In genomic region chr3:177193275-177193674, GRCh38 we compare ENCODE assay signal across 8 cellular contexts. TPM values are rescaled to one million over a fixed set of nuclear protein-coding genes. Genes with fewer than 3 reads are reported as not detected.
DNase-seq lines count a peak whose midpoint lies in the region; ATAC-seq and TF ChIP-seq lines count a peak whose summit lies in the region.
"Not testable (repeated sequence)": the region's sequence is repeated elsewhere in the genome, so short reads cannot be mapped to it uniquely, and the experiment has no call there.

No MANE protein-coding gene starts in this region.

- not testable (repeated sequence) for H3K27ac ChIP-seq in CD4-positive, alpha-beta memory T cell (ENCODE audit: low read depth, low read length)

- DNase-seq in CD4-positive, alpha-beta memory T cell; LNCaP clone FGC (ENCODE audit: low read depth); T-cell; astrocyte of the spinal cord (ENCODE audit: low read depth, low spot score): not testable (repeated sequence)
- peak; percentile 48 for DNase-seq in activated CD8-positive, alpha-beta memory T cell treated with anti-CD3 and anti-CD28 coated beads, Interleukin-2, amount 50 U/mL, for 48 hours
- peak; percentile 21 for DNase-seq in Right ventricle myocardium inferior (ENCODE audit: missing footprints)

- TF ChIP-seq CTCF in LNCaP clone FGC (IDR thresholded peaks at IDR 0.05; ENCODE audit: control insufficient read depth, extremely low read depth, insufficient read depth); astrocyte of the spinal cord (IDR thresholded peaks at IDR 0.05; ENCODE audit: low read depth, low read length); nephron (IDR thresholded peaks at IDR 0.05; ENCODE audit: unreplicated experiment in 3 of 3): not testable (repeated sequence)

- peaks cover 7 to 33% of the 10 kb centered on the region in 2 donors for H3K36me3 Mint-ChIP-seq in CD4-positive, alpha-beta memory T cell
- H3K36me3 Mint-ChIP-seq in T-cell (peaks cover 12% of the 10 kb centered on the region), nephron (ENCODE audit: low read depth) (peaks cover 24% of the 10 kb centered on the region)
- peaks cover 37% of the 10 kb centered on the region for H3K36me3 Mint-ChIP-seq in stimulated activated naive CD8-positive, alpha-beta T cell treated with anti-CD3 and anti-CD28 coated beads, Interleukin-15, Interleukin-2, amounts not matched to agents 100 ng/mL and 50 ng/mL, for 24 hours (ENCODE audit: low read depth)

- H3K4me1 Mint-ChIP-seq in CD4-positive, alpha-beta memory T cell: peaks cover 40 to 75% (median 54%) of the 10 kb centered on the region in 4 donors
- H3K4me1 Mint-ChIP-seq in T-cell: peaks cover 61 to 66% (median 66%) of the 10 kb centered on the region in 3 donors
- peaks cover 41% of the 10 kb centered on the region for H3K4me1 Mint-ChIP-seq in nephron
- H3K4me1 Mint-ChIP-seq in stimulated activated naive CD8-positive, alpha-beta T cell treated with anti-CD3 and anti-CD28 coated beads, Interleukin-15, Interleukin-2, amounts not matched to agents 100 ng/mL and 50 ng/mL, for 24 hours (ENCODE audit: low read depth): peaks cover 58% of the 10 kb centered on the region

- H3K27me3 ChIP-seq in CD4-positive, alpha-beta memory T cell (ENCODE audit: insufficient read depth, low read length): not testable (repeated sequence)

- H3K4me1 ChIP-seq in CD4-positive, alpha-beta memory T cell (ENCODE audit: insufficient read depth, low read length): peaks cover 64% of the 10 kb centered on the region

- POLR2A ChIA-PET in CD4-positive, alpha-beta memory T cell (lab: Charles Lee; ENCODE audit: partially characterized antibody): interaction anchor here (1.0 to 12.4 kb wide), 4 partner anchors 8 to 166 kb away, joined by 4 to 529 read pairs (median 4); no protein-coding TSS in a partner anchor
- POLR2A ChIA-PET in T-cell (lab: Charles Lee): not testable (repeated sequence)

- not testable (repeated sequence) for H3K36me3 ChIP-seq in CD4-positive, alpha-beta memory T cell (ENCODE audit: insufficient read depth, low read length)

- peak overlapping the region in 6 of 7 donors; percentile 15 to 99 (median 80) for H3K27ac Mint-ChIP-seq in CD4-positive, alpha-beta memory T cell
- H3K27ac Mint-ChIP-seq in T-cell (peak overlapping the region; percentile 96 to 98), nephron (peak overlapping the region; percentile 96 to 100 (median 100))
- peak overlapping the region; percentile 68 for H3K27ac Mint-ChIP-seq in stimulated activated naive CD8-positive, alpha-beta T cell treated with anti-CD3 and anti-CD28 coated beads, Interleukin-15, Interleukin-2, amounts not matched to agents 100 ng/mL and 50 ng/mL, for 24 hours

- CTCF ChIA-PET in CD4-positive, alpha-beta memory T cell (lab: Charles Lee; ENCODE audit: partially characterized antibody): interaction anchor here (1.2 to 3.8 kb wide), 3 partner anchors 9 to 142 kb away, joined by 3 to 28 read pairs (median 6); no protein-coding TSS in a partner anchor
- CTCF ChIA-PET in T-cell (lab: Charles Lee): interaction anchor here (0.8 to 1.4 kb wide), 3 partner anchors 167 to 168 kb away, joined by 3 to 4 read pairs (median 4); no protein-coding TSS in a partner anchor

- not testable (repeated sequence) for H3K27me3 Mint-ChIP-seq in CD4-positive, alpha-beta memory T cell; T-cell; nephron (ENCODE audit: low read depth); stimulated activated naive CD8-positive, alpha-beta T cell treated with anti-CD3 and anti-CD28 coated beads, Interleukin-15, Interleukin-2, amounts not matched to agents 100 ng/mL and 50 ng/mL, for 24 hours

- H3K4me3 ChIP-seq in CD4-positive, alpha-beta memory T cell (ENCODE audit: low read length in 2 of 2): not testable (repeated sequence)
- peak overlapping the region; percentile 93; the same call in 1 of the 2 replicates for H3K4me3 ChIP-seq in LNCaP clone FGC (ENCODE audit: low read depth, low read length)
- peak overlapping the region; percentile 86 for H3K4me3 ChIP-seq in astrocyte of the spinal cord (ENCODE audit: low read depth, low read length)

- intact Hi-C loops in CD4-positive, alpha-beta memory T cell (cut with micrococcal nuclease): loop anchor here (10.0 kb wide), 1 partner anchor 1192 kb away; no protein-coding TSS in a partner anchor
- intact Hi-C loops in Right ventricle myocardium inferior (cut with DNase I): loop anchor here (10.0 kb wide), 4 partner anchors 238 to 1192 kb away; no protein-coding TSS in a partner anchor

- not testable (repeated sequence) for H3K9me3 Mint-ChIP-seq in CD4-positive, alpha-beta memory T cell; T-cell; nephron; stimulated activated naive CD8-positive, alpha-beta T cell treated with anti-CD3 and anti-CD28 coated beads, Interleukin-15, Interleukin-2, amounts not matched to agents 100 ng/mL and 50 ng/mL, for 24 hours

- not testable (repeated sequence) for H3K9me3 ChIP-seq in CD4-positive, alpha-beta memory T cell (ENCODE audit: control insufficient read depth in 1 of 2, low read length in 2 of 2)

- H3K4me3 Mint-ChIP-seq in CD4-positive, alpha-beta memory T cell: peak overlapping the region in 7 of 8 donors; percentile 91 to 99 (median 98)
- H3K4me3 Mint-ChIP-seq in T-cell: peak overlapping the region; percentile 97
- peak overlapping the region; percentile 99 to 100 (median 99) for H3K4me3 Mint-ChIP-seq in nephron
- H3K4me3 Mint-ChIP-seq in stimulated activated naive CD8-positive, alpha-beta T cell treated with anti-CD3 and anti-CD28 coated beads, Interleukin-15, Interleukin-2, amounts not matched to agents 100 ng/mL and 50 ng/mL, for 24 hours: peak overlapping the region; percentile 97

- in situ Hi-C loops in astrocyte of the spinal cord (cut with HindIII; ENCODE audit: low sequenced_read_pairs): not testable (repeated sequence)

- ATAC-seq in T-cell (replicated peaks in 1 of 4); Right ventricle myocardium inferior: not testable (repeated sequence)

RNA-seq across cellular contexts. Expression of gene TBL1XR1, which starts 4.0 kb away (rescaled TPM):
- total RNA-seq in CD4-positive, alpha-beta memory T cell: 100 to 1,000 TPM; 159 to 172 TPM
- polyA plus RNA-seq in CD4-positive, alpha-beta memory T cell: 10 to 100 TPM; 20.1 to 42.1 TPM
- total RNA-seq in T-cell (100 to 1,000 TPM; 120 to 156 (median 140) TPM), Right ventricle myocardium inferior (96.8 TPM)
